Comparison of ENCODE assay signal across 37 cellular contexts in the genomic region with DNA sequence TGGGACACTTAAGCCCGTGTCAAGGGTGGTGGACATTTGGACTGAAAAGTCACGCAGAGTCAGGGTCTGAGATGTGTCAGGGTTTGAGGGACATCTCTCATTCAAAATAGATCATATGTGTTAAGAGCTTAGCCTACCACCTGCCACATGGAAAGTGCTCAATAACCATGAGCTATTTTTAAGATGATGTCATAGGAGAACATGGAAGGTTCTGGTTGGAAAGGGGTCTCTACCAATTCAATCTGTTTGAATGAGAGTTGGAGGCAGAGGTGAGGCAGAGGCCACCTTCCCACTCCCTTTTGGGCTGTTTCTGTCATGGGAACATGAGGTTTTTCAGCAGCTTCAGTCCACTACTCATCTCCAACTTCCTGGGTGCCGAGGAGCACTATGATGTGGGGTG.
"Had no signal": no experiment of that assay in that cellular context is flagged by ENCODE, and none has a peak within 500 bp of the region (broad histone marks: within the 10 kb centered on the region; RNA-seq: fewer than 3 reads in every experiment).

No MANE protein-coding gene starts in this region.

- H3K9me3 ChIP-seq: MG63 had no signal

- H3K27me3 ChIP-seq: MG63 had no signal

- H3K4me3 ChIP-seq: MG63 had no signal

- H3K4me2 ChIP-seq: KMS-11 had no signal

- DNase-seq: Karpas-422, Kasumi-1, MG63, MM.1S, MV-4-11, NCI-H1048, NCI-H1092, NCI-H1092 treated with DMSO at 0.1 percent for 48 hours, NCI-H1105, NCI-H1105 treated with DMSO at 0.1 percent for 48 hours, NCI-H1417, NCI-H1417 treated with DMSO at 0.1 percent for 48 hours, NCI-H1436, NCI-H146, NCI-H1694, NCI-H1694 treated with DMSO at 0.1 percent for 48 hours, NCI-H187, NCI-H187 treated with DMSO at 0.1 percent for 48 hours, NCI-H1930, NCI-H2029, NCI-H2029 treated with DMSO at 0.1 percent for 48 hours, NCI-H2081, NCI-H2081 treated with DMSO at 0.1 percent for 48 hours, NCI-H2107, NCI-H2171, NCI-H2171 treated with DMSO at 0.1 percent for 48 hours, NCI-H2227 treated with DMSO at 0.1 percent for 48 hours, NCI-H226, NCI-H345, NCI-H446, NCI-H446 treated with DMSO at 0.1 percent for 48 hours, NCI-H510A, NCI-H510A treated with DMSO at 0.1 percent for 48 hours, NCI-H524, NCI-H524 treated with DMSO at 0.1 percent for 48 hours, NCI-H526 had no signal

- H3K27ac ChIP-seq: KMS-11 had no signal

- H3K36me3 ChIP-seq: MG63 had no signal

- H3K9ac ChIP-seq: KMS-11 had no signal
